Comparison of ENCODE assay signal across 1 cellular context in the genomic region with DNA sequence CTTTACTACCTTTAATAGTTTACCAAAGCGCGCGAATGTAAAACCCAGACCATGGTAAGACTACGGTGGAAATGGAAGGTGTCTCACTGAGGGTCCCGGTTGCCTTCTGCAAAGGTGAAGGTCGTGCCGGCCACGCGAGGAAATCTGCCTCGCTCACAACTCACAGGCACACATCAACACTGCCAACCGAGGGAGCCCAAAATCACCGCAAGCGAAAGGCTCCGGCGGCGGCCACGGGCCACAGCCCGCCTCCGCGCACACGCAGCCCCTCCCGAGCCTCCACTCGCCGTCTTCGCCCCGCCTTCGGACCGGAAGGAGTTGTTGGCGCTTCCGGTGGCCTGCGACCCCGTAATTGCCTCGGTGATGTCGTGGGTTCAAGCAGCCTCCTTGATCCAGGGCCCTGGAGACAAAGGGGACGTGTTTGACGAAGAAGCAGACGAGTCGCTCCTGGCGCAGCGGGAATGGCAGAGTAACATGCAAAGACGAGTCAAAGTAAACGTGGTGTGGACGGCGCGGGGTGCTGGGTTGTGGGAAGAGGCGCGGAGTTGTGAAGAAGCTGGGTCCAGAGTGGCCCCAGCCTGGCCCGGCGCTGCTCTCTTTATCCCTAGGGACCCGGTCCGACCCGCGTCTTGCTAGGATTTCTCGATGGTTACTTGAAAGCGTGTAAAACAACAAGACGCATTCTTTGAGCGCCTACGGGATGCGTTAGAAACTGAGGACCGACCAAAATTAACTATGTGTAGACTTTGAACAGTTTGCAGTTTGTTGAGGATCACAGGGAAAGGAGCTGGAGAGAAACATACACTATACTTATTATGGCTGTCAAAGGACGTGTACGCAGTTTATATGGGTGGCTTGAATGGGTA.
TF ChIP-seq lines count a peak whose summit lies in the region.

A gene with protein sequence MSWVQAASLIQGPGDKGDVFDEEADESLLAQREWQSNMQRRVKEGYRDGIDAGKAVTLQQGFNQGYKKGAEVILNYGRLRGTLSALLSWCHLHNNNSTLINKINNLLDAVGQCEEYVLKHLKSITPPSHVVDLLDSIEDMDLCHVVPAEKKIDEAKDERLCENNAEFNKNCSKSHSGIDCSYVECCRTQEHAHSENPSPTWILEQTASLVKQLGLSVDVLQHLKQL (plus strand): TSS at position 349 of the 866 bp plus-strand sequence. CDS start 15 bp downstream, at position 364.

TF ChIP-seq in HepG2, 621 proteins besides CTCF, POLR2A, EP300 and RAD21 (continued from another document and continues in another):
- TF ChIP-seq, protein P1, sequence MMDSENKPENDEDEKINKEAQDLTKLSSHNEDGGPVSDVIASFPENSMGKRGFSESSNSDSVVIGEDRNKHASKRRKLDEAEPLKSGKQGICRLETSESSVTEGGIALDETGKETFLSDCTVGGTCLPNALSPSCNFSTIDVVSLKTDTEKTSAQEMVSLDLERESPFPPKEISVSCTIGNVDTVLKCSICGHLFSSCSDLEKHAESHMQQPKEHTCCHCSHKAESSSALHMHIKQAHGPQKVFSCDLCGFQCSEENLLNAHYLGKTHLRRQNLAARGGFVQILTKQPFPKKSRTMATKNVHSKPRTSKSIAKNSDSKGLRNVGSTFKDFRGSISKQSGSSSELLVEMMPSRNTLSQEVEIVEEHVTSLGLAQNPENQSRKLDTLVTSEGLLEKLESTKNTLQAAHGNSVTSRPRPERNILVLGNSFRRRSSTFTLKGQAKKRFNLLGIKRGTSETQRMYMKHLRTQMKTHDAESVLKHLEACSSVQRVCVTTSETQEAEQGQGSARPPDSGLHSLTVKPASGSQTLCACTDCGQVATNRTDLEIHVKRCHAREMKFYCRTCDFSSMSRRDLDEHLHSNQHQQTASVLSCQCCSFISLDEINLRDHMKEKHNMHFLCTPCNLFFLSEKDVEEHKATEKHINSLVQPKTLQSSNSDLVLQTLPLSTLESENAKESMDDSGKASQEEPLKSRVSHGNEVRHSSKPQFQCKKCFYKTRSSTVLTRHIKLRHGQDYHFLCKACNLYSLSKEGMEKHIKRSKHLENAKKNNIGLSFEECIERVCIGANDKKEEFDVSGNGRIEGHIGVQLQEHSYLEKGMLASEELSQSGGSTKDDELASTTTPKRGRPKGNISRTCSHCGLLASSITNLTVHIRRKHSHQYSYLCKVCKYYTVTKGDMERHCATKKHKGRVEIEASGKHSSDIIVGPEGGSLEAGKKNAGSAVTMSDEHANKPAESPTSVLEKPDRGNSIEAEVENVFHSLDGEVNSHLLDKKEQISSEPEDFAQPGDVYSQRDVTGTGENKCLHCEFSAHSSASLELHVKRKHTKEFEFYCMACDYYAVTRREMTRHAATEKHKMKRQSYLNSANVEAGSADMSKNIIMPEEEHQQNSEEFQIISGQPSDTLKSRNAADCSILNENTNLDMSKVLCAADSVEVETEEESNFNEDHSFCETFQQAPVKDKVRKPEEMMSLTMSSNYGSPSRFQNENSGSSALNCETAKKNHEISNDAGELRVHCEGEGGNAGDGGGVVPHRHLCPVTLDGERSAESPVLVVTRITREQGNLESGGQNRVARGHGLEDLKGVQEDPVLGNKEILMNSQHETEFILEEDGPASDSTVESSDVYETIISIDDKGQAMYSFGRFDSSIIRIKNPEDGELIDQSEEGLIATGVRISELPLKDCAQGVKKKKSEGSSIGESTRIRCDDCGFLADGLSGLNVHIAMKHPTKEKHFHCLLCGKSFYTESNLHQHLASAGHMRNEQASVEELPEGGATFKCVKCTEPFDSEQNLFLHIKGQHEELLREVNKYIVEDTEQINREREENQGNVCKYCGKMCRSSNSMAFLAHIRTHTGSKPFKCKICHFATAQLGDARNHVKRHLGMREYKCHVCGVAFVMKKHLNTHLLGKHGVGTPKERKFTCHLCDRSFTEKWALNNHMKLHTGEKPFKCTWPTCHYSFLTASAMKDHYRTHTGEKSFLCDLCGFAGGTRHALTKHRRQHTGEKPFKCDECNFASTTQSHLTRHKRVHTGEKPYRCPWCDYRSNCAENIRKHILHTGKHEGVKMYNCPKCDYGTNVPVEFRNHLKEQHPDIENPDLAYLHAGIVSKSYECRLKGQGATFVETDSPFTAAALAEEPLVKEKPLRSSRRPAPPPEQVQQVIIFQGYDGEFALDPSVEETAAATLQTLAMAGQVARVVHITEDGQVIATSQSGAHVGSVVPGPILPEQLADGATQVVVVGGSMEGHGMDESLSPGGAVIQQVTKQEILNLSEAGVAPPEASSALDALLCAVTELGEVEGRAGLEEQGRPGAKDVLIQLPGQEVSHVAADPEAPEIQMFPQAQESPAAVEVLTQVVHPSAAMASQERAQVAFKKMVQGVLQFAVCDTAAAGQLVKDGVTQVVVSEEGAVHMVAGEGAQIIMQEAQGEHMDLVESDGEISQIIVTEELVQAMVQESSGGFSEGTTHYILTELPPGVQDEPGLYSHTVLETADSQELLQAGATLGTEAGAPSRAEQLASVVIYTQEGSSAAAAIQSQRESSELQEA (CRISPR knock-in tag; IDR thresholded peaks at IDR 0.05; ENCODE audit: not compliant biosample characterization): peak; percentile 69
- no peak for TF ChIP-seq FOXJ3 (CRISPR knock-in tag; IDR thresholded peaks at IDR 0.05; ENCODE audit: borderline replicate concordance)
- TF ChIP-seq PTBP1 (IDR thresholded peaks at IDR 0.05; ENCODE audit: low read depth, low read length, poor library complexity, severe bottlenecking): peak; percentile 53
- TF ChIP-seq HNRNPK (IDR thresholded peaks at IDR 0.05; ENCODE audit: low read depth, low read length, poor library complexity, severe bottlenecking): no peak
- TF ChIP-seq HOXD1 (CRISPR knock-in tag; IDR thresholded peaks at IDR 0.05): 0 out of 2 replicates have a peak, but pooled peaks have one; percentile 62
- TF ChIP-seq, protein P2, sequence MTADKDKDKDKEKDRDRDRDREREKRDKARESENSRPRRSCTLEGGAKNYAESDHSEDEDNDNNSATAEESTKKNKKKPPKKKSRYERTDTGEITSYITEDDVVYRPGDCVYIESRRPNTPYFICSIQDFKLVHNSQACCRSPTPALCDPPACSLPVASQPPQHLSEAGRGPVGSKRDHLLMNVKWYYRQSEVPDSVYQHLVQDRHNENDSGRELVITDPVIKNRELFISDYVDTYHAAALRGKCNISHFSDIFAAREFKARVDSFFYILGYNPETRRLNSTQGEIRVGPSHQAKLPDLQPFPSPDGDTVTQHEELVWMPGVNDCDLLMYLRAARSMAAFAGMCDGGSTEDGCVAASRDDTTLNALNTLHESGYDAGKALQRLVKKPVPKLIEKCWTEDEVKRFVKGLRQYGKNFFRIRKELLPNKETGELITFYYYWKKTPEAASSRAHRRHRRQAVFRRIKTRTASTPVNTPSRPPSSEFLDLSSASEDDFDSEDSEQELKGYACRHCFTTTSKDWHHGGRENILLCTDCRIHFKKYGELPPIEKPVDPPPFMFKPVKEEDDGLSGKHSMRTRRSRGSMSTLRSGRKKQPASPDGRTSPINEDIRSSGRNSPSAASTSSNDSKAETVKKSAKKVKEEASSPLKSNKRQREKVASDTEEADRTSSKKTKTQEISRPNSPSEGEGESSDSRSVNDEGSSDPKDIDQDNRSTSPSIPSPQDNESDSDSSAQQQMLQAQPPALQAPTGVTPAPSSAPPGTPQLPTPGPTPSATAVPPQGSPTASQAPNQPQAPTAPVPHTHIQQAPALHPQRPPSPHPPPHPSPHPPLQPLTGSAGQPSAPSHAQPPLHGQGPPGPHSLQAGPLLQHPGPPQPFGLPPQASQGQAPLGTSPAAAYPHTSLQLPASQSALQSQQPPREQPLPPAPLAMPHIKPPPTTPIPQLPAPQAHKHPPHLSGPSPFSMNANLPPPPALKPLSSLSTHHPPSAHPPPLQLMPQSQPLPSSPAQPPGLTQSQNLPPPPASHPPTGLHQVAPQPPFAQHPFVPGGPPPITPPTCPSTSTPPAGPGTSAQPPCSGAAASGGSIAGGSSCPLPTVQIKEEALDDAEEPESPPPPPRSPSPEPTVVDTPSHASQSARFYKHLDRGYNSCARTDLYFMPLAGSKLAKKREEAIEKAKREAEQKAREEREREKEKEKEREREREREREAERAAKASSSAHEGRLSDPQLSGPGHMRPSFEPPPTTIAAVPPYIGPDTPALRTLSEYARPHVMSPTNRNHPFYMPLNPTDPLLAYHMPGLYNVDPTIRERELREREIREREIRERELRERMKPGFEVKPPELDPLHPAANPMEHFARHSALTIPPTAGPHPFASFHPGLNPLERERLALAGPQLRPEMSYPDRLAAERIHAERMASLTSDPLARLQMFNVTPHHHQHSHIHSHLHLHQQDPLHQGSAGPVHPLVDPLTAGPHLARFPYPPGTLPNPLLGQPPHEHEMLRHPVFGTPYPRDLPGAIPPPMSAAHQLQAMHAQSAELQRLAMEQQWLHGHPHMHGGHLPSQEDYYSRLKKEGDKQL (CRISPR knock-in tag; IDR thresholded peaks at IDR 0.05; ENCODE audit: low read depth): no peak
- peak; percentile 49 to 79; a peak in 3 of 4 replicates for TF ChIP-seq NR2F1 (CRISPR knock-in tag; IDR thresholded peaks at IDR 0.05)
- TF ChIP-seq, protein P3, sequence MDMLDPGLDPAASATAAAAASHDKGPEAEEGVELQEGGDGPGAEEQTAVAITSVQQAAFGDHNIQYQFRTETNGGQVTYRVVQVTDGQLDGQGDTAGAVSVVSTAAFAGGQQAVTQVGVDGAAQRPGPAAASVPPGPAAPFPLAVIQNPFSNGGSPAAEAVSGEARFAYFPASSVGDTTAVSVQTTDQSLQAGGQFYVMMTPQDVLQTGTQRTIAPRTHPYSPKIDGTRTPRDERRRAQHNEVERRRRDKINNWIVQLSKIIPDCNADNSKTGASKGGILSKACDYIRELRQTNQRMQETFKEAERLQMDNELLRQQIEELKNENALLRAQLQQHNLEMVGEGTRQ (IDR thresholded peaks at IDR 0.05; ENCODE audit: low read depth, low read length): no peak
- TF ChIP-seq, protein P3 (CRISPR knock-in tag; IDR thresholded peaks at IDR 0.05; ENCODE audit: borderline replicate concordance): 0 out of 2 replicates have a peak, but pooled peaks have one; percentile 38
- TF ChIP-seq KLF15 (CRISPR knock-in tag; IDR thresholded peaks at IDR 0.05; ENCODE audit: borderline replicate concordance): peak; percentile 85; the same call in 1 of the 2 replicates
- TF ChIP-seq, protein P4, sequence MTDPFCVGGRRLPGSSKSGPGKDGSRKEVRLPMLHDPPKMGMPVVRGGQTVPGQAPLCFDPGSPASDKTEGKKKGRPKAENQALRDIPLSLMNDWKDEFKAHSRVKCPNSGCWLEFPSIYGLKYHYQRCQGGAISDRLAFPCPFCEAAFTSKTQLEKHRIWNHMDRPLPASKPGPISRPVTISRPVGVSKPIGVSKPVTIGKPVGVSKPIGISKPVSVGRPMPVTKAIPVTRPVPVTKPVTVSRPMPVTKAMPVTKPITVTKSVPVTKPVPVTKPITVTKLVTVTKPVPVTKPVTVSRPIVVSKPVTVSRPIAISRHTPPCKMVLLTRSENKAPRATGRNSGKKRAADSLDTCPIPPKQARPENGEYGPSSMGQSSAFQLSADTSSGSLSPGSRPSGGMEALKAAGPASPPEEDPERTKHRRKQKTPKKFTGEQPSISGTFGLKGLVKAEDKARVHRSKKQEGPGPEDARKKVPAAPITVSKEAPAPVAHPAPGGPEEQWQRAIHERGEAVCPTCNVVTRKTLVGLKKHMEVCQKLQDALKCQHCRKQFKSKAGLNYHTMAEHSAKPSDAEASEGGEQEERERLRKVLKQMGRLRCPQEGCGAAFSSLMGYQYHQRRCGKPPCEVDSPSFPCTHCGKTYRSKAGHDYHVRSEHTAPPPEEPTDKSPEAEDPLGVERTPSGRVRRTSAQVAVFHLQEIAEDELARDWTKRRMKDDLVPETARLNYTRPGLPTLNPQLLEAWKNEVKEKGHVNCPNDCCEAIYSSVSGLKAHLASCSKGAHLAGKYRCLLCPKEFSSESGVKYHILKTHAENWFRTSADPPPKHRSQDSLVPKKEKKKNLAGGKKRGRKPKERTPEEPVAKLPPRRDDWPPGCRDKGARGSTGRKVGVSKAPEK (CRISPR knock-in tag; IDR thresholded peaks at IDR 0.05; ENCODE audit: borderline replicate concordance): peak; percentile 74; the same call in 1 of the 2 replicates
- TF ChIP-seq, protein P5, sequence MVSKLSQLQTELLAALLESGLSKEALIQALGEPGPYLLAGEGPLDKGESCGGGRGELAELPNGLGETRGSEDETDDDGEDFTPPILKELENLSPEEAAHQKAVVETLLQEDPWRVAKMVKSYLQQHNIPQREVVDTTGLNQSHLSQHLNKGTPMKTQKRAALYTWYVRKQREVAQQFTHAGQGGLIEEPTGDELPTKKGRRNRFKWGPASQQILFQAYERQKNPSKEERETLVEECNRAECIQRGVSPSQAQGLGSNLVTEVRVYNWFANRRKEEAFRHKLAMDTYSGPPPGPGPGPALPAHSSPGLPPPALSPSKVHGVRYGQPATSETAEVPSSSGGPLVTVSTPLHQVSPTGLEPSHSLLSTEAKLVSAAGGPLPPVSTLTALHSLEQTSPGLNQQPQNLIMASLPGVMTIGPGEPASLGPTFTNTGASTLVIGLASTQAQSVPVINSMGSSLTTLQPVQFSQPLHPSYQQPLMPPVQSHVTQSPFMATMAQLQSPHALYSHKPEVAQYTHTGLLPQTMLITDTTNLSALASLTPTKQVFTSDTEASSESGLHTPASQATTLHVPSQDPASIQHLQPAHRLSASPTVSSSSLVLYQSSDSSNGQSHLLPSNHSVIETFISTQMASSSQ (IDR thresholded peaks at IDR 0.05; ENCODE audit: low read depth): no peak
- TF ChIP-seq, protein P5 (CRISPR knock-in tag; IDR thresholded peaks at IDR 0.05; ENCODE audit: borderline replicate concordance): peak; percentile 66; the same call in 1 of the 2 replicates
- no peak for TF ChIP-seq ZNF644 (CRISPR knock-in tag; IDR thresholded peaks at IDR 0.05; ENCODE audit: low read depth)
- peak; percentile 84 for TF ChIP-seq YY1 (IDR thresholded peaks at IDR 0.05; ENCODE audit: insufficient read depth, insufficient replicate concordance, low read depth, low read length)
- peak; percentile 52 for TF ChIP-seq NFYB (CRISPR knock-in tag; IDR thresholded peaks at IDR 0.05)
